24 cellular contexts compared by ENCODE assay signal in the genomic region with DNA sequence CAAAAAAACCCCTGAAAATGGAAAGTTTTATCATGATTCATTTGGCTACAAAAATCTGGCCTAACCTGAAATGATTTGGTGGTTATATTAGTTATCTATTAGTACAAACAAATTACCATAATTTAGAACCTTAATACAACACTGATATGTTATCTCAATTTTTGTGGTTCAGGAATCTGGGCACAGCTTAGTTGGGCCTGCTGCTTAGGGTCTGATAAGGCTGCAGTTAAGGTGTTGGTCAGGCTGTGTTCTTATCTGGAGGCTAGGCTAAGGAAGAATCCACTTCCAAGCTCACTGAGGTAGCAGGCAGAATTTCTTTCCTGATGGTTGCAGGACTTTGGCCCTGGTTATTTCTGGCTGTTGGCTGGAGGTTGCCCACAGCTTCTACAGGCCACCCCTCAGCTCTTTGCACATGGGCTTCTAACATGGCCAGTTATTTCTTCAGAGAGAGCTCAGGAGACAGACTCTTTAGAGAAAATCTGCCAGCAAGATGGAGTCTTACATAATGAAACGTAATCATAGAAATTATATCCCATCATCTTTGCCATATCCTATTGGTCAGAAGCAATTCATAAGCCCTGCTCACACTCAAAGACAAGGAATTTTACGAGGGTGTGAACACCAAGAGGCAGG. TPM values are rescaled to one million over a fixed set of nuclear protein-coding genes. Genes with fewer than 3 reads are reported as not detected.
DNase-seq lines count a peak whose midpoint lies in the region; ATAC-seq, FAIRE-seq and TF ChIP-seq lines count a peak whose summit lies in the region.
"Had no signal": no experiment of that assay in that cellular context is flagged by ENCODE, and none has a peak within 500 bp of the region (broad histone marks: within the 10 kb centered on the region; RNA-seq: fewer than 3 reads in every experiment).

No MANE protein-coding gene starts in this region.

- H3K27ac ChIP-seq in CD4-positive, alpha-beta T cell (ENCODE audit: low read depth, low read length), result no peak overlapping the region
- no peak overlapping the region for H3K27ac ChIP-seq in GM12878 (ENCODE audit: control insufficient read depth, insufficient read depth)
- H3K27ac ChIP-seq: HL-60, PC-9, RWPE1 had no signal

- no peaks in the 10 kb centered on the region for H3K27me3 ChIP-seq in CD4-positive, alpha-beta T cell (ENCODE audit: control insufficient read depth, insufficient read depth, low read length)
- no peaks in the 10 kb centered on the region for H3K27me3 ChIP-seq in GM12878 (replicated peaks in 1 of 2; ENCODE audit: control insufficient read depth in 2 of 2, insufficient read depth in 2 of 2, low read length in 1 of 2)

- BruUV-seq in GM12878 (replicated peaks; lab: Mats Ljungman, UMichigan) (no TSS peak), MCF 10A (replicated peaks; lab: Mats Ljungman, UMichigan) (no TSS peak)

- ATAC-seq in CD4-positive, alpha-beta T cell (ENCODE audit: poor library complexity), result no peak
- ATAC-seq in GM12878, result no peak
- no peak for ATAC-seq in stimulated activated naive B cell treated with anti-CD40 and anti-IgM and Interleukin-4, amounts not matched to agents 10 μg/mL and 1 μg/mL and 100 μg/mL, for 72 hours (replicated peaks)
- ATAC-seq: GM23338 had no signal

- no peak for TF ChIP-seq POLR2A in GM12878 (IDR thresholded peaks at IDR 0.05; ENCODE audit: low read depth, low read length)

- POLR2A ChIA-PET in CD4-positive, alpha-beta T cell (lab: Charles Lee), result no interaction called here
- POLR2A ChIA-PET in GM12878 (lab: Charles Lee) (interaction anchor here (1.4 to 2.3 kb wide), 2 partner anchors 11 to 30 kb away, joined by 3 to 10 read pairs; a partner anchor contains a TSS), MCF 10A (lab: Yijun Ruan, JAX) (interaction anchor here (0.8 to 3.5 kb wide), 4 partner anchors 11 to 82 kb away, joined by 3 to 21 read pairs (median 8); a partner anchor contains a TSS)

- no peaks in the 10 kb centered on the region; the same call in 1 of the 2 replicates for H3K79me2 ChIP-seq in GM12878 (ENCODE audit: control insufficient read depth, insufficient read depth, low read length)

- 96% methylated on average over 2 of the region's 2 CpGs for WGBS in GM12878 (ENCODE audit: insufficient coverage, insufficient replicate concordance, low lambda C conversion rate, missing lambda C conversion rate)

- intact Hi-C loops in CD4-positive, alpha-beta T cell (cut with DNase I, micrococcal nuclease), result no loop called here
- intact Hi-C loops in GM12878 (cut with micrococcal nuclease; ENCODE audit: unreplicated experiment), result no loop called here
- intact Hi-C loops in MCF 10A (cut with micrococcal nuclease), result no loop called here

- no peaks in the 10 kb centered on the region for H3K9me3 ChIP-seq in CD4-positive, alpha-beta T cell (ENCODE audit: control insufficient read depth, low read length)
- H3K9me3 ChIP-seq in GM12878 (replicated peaks; ENCODE audit: control insufficient read depth, insufficient read depth, low read length), result no peaks in the 10 kb centered on the region

- H3K9me3 Mint-ChIP-seq in CD4-positive, alpha-beta T cell, result no peaks in the 10 kb centered on the region
- H3K9me3 Mint-ChIP-seq in stimulated activated naive B cell treated with anti-CD40 and anti-IgM and Interleukin-4, amounts not matched to agents 10 μg/mL and 1 μg/mL and 100 μg/mL, for 72 hours, result no peaks in the 10 kb centered on the region
- H3K9me3 Mint-ChIP-seq in MCF 10A (ENCODE audit: unreplicated experiment), result no peaks in the 10 kb centered on the region
- H3K9me3 Mint-ChIP-seq: CD4-positive, CD25-positive, alpha-beta regulatory T cell; GM23338; IgD-negative memory B cell had no signal

- TF ChIP-seq EP300 in GM12878 (IDR thresholded peaks at IDR 0.05; ENCODE audit: borderline replicate concordance in 1 of 2, control insufficient read depth in 1 of 2, low read depth in 2 of 2, low read length in 2 of 2), result no peak

- no peak overlapping the region for H3K4me3 Mint-ChIP-seq in CD4-positive, alpha-beta T cell
- H3K4me3 Mint-ChIP-seq in stimulated activated naive B cell treated with anti-CD40 and anti-IgM and Interleukin-4, amounts not matched to agents 10 μg/mL and 1 μg/mL and 100 μg/mL, for 72 hours, result no peak overlapping the region
- H3K4me3 Mint-ChIP-seq in MCF 10A (ENCODE audit: unreplicated experiment), result no peak overlapping the region
- H3K4me3 Mint-ChIP-seq: CD4-positive, CD25-positive, alpha-beta regulatory T cell; GM23338 had no signal

- peaks cover 13% of the 10 kb centered on the region for H3K4me1 ChIP-seq in GM12878 (ENCODE audit: control insufficient read depth, insufficient read depth, low read length)

- peaks cover 1 to 34% of the 10 kb centered on the region in 2 experiments; a peak in 3 of 4 replicates for H3K36me3 ChIP-seq in GM12878 (ENCODE audit: control insufficient read depth in 2 of 2, insufficient read depth in 2 of 2, low read length in 1 of 2)

- H3K27ac Mint-ChIP-seq in CD4-positive, alpha-beta T cell, result peak overlapping the region; percentile 30
- peak overlapping the region; percentile 37 for H3K27ac Mint-ChIP-seq in stimulated activated naive B cell treated with anti-CD40 and anti-IgM and Interleukin-4, amounts not matched to agents 10 μg/mL and 1 μg/mL and 100 μg/mL, for 72 hours
- H3K27ac Mint-ChIP-seq in MCF 10A (ENCODE audit: low read depth, unreplicated experiment), result no peak overlapping the region
- H3K27ac Mint-ChIP-seq: GM23338 had no signal

- H3K4me2 ChIP-seq in GM12878 (ENCODE audit: control insufficient read depth, insufficient read depth), result peak overlapping the region; percentile 62; the same call in 1 of the 2 replicates
- H3K4me2 ChIP-seq: GM23338, PC-9 had no signal

- SMC1A ChIA-PET in GM12878 (lab: Charles Lee; ENCODE audit: uncharacterized antibody, unreplicated experiment), result interaction anchor here (0.8 to 2.0 kb wide), 4 partner anchors 11 to 19 kb away, joined by 3 to 4 read pairs (median 3); no protein-coding TSS in a partner anchor

- DNase-seq in CD4-positive, alpha-beta T cell, result no peak
- DNase-seq in OCI-M1 (lab: John Stamatoyannopoulos, UW) (peak; percentile 51), GM12878 (ENCODE audit: low read depth, low spot score) (no peak), midbrain (lab: John Stamatoyannopoulos, UW) (no peak), anterior cingulate cortex (lab: John Stamatoyannopoulos, UW) (no peak), MCF 10A (ENCODE audit: unreplicated experiment) (no peak)
- no peak for DNase-seq in stimulated activated naive B cell treated with anti-CD40 and anti-IgM and Interleukin-4, amounts not matched to agents 10 μg/mL and 1 μg/mL and 100 μg/mL, for 72 hours
- DNase-seq: Calu3; CD4-positive, CD25-positive, alpha-beta regulatory T cell; DMS53; EL; HCEC 1CT; NCI-H1092 treated with DMSO at 0.1 percent for 48 hours; NCI-H2081 treated with DMSO at 0.1 percent for 48 hours; NCI-H524; NCI-H82; PC-9 had no signal

- CTCF ChIA-PET in CD4-positive, alpha-beta T cell (lab: Charles Lee), result interaction anchor here (1.0 kb wide), 1 partner anchor 18 kb away, joined by 3 read pairs; no protein-coding TSS in a partner anchor
- CTCF ChIA-PET in GM12878 (lab: Yijun Ruan, JAX), result interaction anchor here (0.6 to 2.9 kb wide), 5 partner anchors 11 to 32 kb away, joined by 3 to 15 read pairs (median 3); no protein-coding TSS in a partner anchor
- CTCF ChIA-PET in MCF 10A (lab: Yijun Ruan, JAX), result interaction anchor here (0.6 to 2.6 kb wide), 3 partner anchors 9 to 29 kb away, joined by 3 to 14 read pairs (median 3); no protein-coding TSS in a partner anchor

- H2AFZ ChIP-seq in GM12878 (ENCODE audit: control insufficient read depth, low read depth, low read length), result no peak overlapping the region
- H2AFZ ChIP-seq: GM23338, PC-9 had no signal

- peaks cover 45% of the 10 kb centered on the region for H3K4me1 Mint-ChIP-seq in CD4-positive, alpha-beta T cell (ENCODE audit: low read depth)
- H3K4me1 Mint-ChIP-seq in stimulated activated naive B cell treated with anti-CD40 and anti-IgM and Interleukin-4, amounts not matched to agents 10 μg/mL and 1 μg/mL and 100 μg/mL, for 72 hours, result peaks cover 31 to 70% of the 10 kb centered on the region in 2 donors
- peaks cover 24% of the 10 kb centered on the region for H3K4me1 Mint-ChIP-seq in MCF 10A (ENCODE audit: insufficient read depth, unreplicated experiment)
- H3K4me1 Mint-ChIP-seq: GM23338 had no signal

- H3K9ac ChIP-seq in GM12878 (ENCODE audit: control insufficient read depth, insufficient read depth, low read length), result no peak overlapping the region

- H3K36me3 Mint-ChIP-seq in CD4-positive, alpha-beta T cell (ENCODE audit: low read depth), result peaks cover 90% of the 10 kb centered on the region
- H3K36me3 Mint-ChIP-seq in stimulated activated naive B cell treated with anti-CD40 and anti-IgM and Interleukin-4, amounts not matched to agents 10 μg/mL and 1 μg/mL and 100 μg/mL, for 72 hours, result peaks cover 57 to 70% of the 10 kb centered on the region in 2 donors
- peaks cover 83% of the 10 kb centered on the region for H3K36me3 Mint-ChIP-seq in MCF 10A (ENCODE audit: insufficient read depth, unreplicated experiment)

- no peaks in the 10 kb centered on the region for H3K27me3 Mint-ChIP-seq in CD4-positive, alpha-beta T cell
- H3K27me3 Mint-ChIP-seq in stimulated activated naive B cell treated with anti-CD40 and anti-IgM and Interleukin-4, amounts not matched to agents 10 μg/mL and 1 μg/mL and 100 μg/mL, for 72 hours, result no peaks in the 10 kb centered on the region
- H3K27me3 Mint-ChIP-seq in MCF 10A (ENCODE audit: insufficient read depth, unreplicated experiment), result no peaks in the 10 kb centered on the region
- H3K27me3 Mint-ChIP-seq: IgD-negative memory B cell had no signal

- no peak for TF ChIP-seq RAD21 in GM12878 (IDR thresholded peaks at IDR 0.05; ENCODE audit: insufficient read depth, low read depth, low read length)

- in situ Hi-C loops in GM12878 (cut with MboI), result no loop called here

- RAD21 ChIA-PET in GM12878 (lab: Charles Lee; ENCODE audit: unreplicated experiment), result no interaction called here

- no peak for FAIRE-seq in GM12878 (lab: Jason Lieb, UNC)
- FAIRE-seq: GM12892 had no signal

- TF ChIP-seq CTCF in CD4-positive, alpha-beta T cell (IDR thresholded peaks at IDR 0.05), result no peak
- TF ChIP-seq CTCF in GM12878 (IDR thresholded peaks at IDR 0.05 in 2 of 3, conservative IDR thresholded peaks at IDR 0.05 in 1 of 3; ENCODE audit: control insufficient read depth in 2 of 3, extremely low read depth in 1 of 3, insufficient read depth in 1 of 3, low read depth in 3 of 3, low read length in 3 of 3) (no peak), MCF 10A (IDR thresholded peaks at IDR 0.05; ENCODE audit: unreplicated experiment) (no peak)

- H3K4me3 ChIP-seq in GM12878, result peak overlapping the region; percentile 21; the same call in 1 of the 2 replicates
- H3K4me3 ChIP-seq: GM23338, PC-9 had no signal

- H4K20me1 ChIP-seq in GM12878 (ENCODE audit: control insufficient read depth, insufficient read depth), result no peaks in the 10 kb centered on the region

RNA-seq across cellular contexts. Expression of a gene that starts 11.4 kb away (rescaled TPM):
- total RNA-seq in CD4-positive, alpha-beta T cell, result 10 to 100 TPM; 17.0 to 17.5 TPM
- total RNA-seq in GM12878 (2013; cell fraction: nucleolus; rRNA removed), result 33.7 and 35.2 TPM in 2 replicates
- 10.4 and 11.6 TPM in 2 replicates for total RNA-seq in GM12878 (2014; rRNA removed)
- 14.3 and 15.0 TPM in 2 replicates for total RNA-seq in GM12878 (2014; rRNA removed; fragmentation: Illumina TruSeq; extraction: Trizol)
- 12.3 and 13.0 TPM in 2 replicates for total RNA-seq in GM12878 (2021)
- polyA plus RNA-seq in GM12878 (2011; ENCODE audit: low read depth), result 7.7 TPM
- polyA plus RNA-seq in GM12878 (2011; rRNA removed), result 14.7 and 16.9 TPM in 2 replicates
- 8.1 and 9.5 TPM in 2 replicates for polyA plus RNA-seq in GM12878 (2011; cell fraction: cytosol; rRNA removed)
- polyA plus RNA-seq in GM12878 (2011; cell fraction: nucleus; rRNA removed), result 16.7 and 17.4 TPM in 2 replicates
- polyA plus RNA-seq in GM12878 (2012), result 8.6 and 9.8 TPM in 2 replicates
- polyA plus RNA-seq in GM12878 (2014; fragmentation: Illumina TruSeq; extraction: Trizol), result 14.3 and 18.5 TPM in 2 replicates
- polyA plus RNA-seq in GM12878 (2014; fragmentation: Nextera tagmentation; extraction: Ambion mirVana), result 1 to 10 TPM; 4.5 to 5.9 TPM
- polyA plus RNA-seq in GM12878 (2014; rRNA removed), result 10.5 and 11.2 TPM in 2 replicates
- polyA plus RNA-seq in GM12878 (2016; fragmentation: Nextera tagmentation; extraction: Ambion mirVana), result 10 to 100 TPM in 1 of 2 experiments, 1 to 10 TPM in 1; 9.4 to 10.9 TPM
- 16.9 and 17.1 TPM in 2 replicates for polyA minus RNA-seq in GM12878 (2011; rRNA and poly(A)+ RNA removed)
- 6.9 and 7.4 TPM in 2 replicates for polyA minus RNA-seq in GM12878 (2011; cell fraction: cytosol; rRNA and poly(A)+ RNA removed)
- 11.6 and 15.7 TPM in 2 replicates for polyA minus RNA-seq in GM12878 (2011; cell fraction: nucleus; rRNA and poly(A)+ RNA removed)
- 5.4 and 6.7 TPM in 2 replicates for total RNA-seq in MCF 10A (2022)

RNA-seq across cellular contexts. Expression of a gene that starts 43.5 kb away (rescaled TPM):
- total RNA-seq in CD4-positive, alpha-beta T cell, result not detected
- total RNA-seq in GM12878 (2013; cell fraction: nucleolus; rRNA removed), result not detected in 2 replicates
- total RNA-seq in GM12878 (2014; rRNA removed), result not detected in 2 replicates
- not detected in 2 replicates for total RNA-seq in GM12878 (2014; rRNA removed; fragmentation: Illumina TruSeq; extraction: Trizol)
- total RNA-seq in GM12878 (2021), result not detected in 2 replicates
- not detected for polyA plus RNA-seq in GM12878 (2011; ENCODE audit: low read depth)
- not detected in 2 replicates for polyA plus RNA-seq in GM12878 (2011; rRNA removed)
- polyA plus RNA-seq in GM12878 (2011; cell fraction: cytosol; rRNA removed), result not detected in 2 replicates
- not detected in 2 replicates for polyA plus RNA-seq in GM12878 (2011; cell fraction: nucleus; rRNA removed)
- polyA plus RNA-seq in GM12878 (2012), result not detected in 2 replicates
- not detected in 2 replicates for polyA plus RNA-seq in GM12878 (2014; fragmentation: Illumina TruSeq; extraction: Trizol)
- polyA plus RNA-seq in GM12878 (2014; fragmentation: Nextera tagmentation; extraction: Ambion mirVana), result not detected
- not detected in 2 replicates for polyA plus RNA-seq in GM12878 (2014; rRNA removed)
- polyA plus RNA-seq in GM12878 (2016; fragmentation: Nextera tagmentation; extraction: Ambion mirVana), result not detected
- not detected in 2 replicates for polyA minus RNA-seq in GM12878 (2011; rRNA and poly(A)+ RNA removed)
- not detected in 2 replicates for polyA minus RNA-seq in GM12878 (2011; cell fraction: cytosol; rRNA and poly(A)+ RNA removed)
- polyA minus RNA-seq in GM12878 (2011; cell fraction: nucleus; rRNA and poly(A)+ RNA removed), result not detected in 2 replicates
- not detected in 2 replicates for total RNA-seq in MCF 10A (2022)
- total RNA-seq: Calu3; CD4-positive, CD25-positive, alpha-beta regulatory T cell; GM23338; HT1080; LHCN-M2; PC-9 had no signal
- polyA plus RNA-seq: CD4-positive, CD25-positive, alpha-beta regulatory T cell; GM23338; IgD-negative memory B cell had no signal
